Comparison of ENCODE assay signal across 23 cellular contexts in the genomic region with DNA sequence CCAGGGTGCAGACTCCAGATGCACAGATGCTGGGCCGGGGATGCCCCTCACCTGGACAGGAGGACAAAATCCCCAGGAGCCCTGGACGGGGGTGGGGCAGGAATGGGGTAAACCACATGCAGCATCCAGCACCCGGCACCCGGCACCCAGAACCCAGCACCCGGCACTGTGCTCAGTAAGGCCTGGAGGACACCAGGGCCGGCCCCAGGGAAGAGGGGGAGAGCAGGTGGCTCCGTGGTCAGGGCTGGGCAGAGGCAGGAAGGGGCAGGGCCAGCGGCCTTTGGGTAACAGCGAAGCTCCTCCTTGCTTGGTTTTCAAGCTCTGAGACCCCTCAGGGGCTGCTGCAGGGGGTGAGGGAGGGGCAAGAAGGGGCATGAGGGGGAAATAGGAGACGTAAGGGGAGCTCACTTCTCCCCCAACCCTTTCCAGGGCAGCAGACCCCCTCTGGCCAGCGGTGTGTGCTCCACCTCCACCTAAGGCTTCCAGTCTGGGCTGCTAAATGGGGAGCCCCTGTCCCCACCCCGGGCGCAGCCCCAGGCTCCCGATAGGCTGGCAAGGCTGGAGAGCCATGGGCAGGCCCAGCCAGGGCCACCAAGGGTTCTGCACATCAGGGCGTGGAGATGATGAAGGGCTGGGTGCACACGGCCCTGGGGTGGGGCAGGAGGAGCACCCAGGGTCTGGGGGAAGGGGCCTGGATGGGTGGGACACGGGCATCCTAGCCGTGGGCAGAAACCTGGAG. TPM values are rescaled to one million over a fixed set of nuclear protein-coding genes. Genes with fewer than 3 reads are reported as not detected.
DNase-seq lines count a peak whose midpoint lies in the region; ATAC-seq, FAIRE-seq and TF ChIP-seq lines count a peak whose summit lies in the region.
"Had no signal": no experiment of that assay in that cellular context is flagged by ENCODE, and none has a peak within 500 bp of the region (broad histone marks: within the 10 kb centered on the region; RNA-seq: fewer than 3 reads in every experiment).

No MANE protein-coding gene starts in this region.

- no peak for TF ChIP-seq CTCF in HCT116 (IDR thresholded peaks at IDR 0.05 in 2 of 3, conservative IDR thresholded peaks at IDR 0.05 in 1 of 3; ENCODE audit: borderline replicate concordance in 1 of 3, insufficient read depth in 1 of 3, low read depth in 2 of 3, low read length in 2 of 3)
- no peak for TF ChIP-seq CTCF in chondrocyte (IDR thresholded peaks at IDR 0.05)

- H3K4ac ChIP-seq in neuronal stem cell (ENCODE audit: low read length) = peak overlapping the region; percentile 37

- no peaks in the 10 kb centered on the region for H3K36me3 ChIP-seq in HCT116 (ENCODE audit: control insufficient read depth in 1 of 2, insufficient read depth in 2 of 2, low read length in 2 of 2)
- no peaks in the 10 kb centered on the region for H3K36me3 ChIP-seq in neuronal stem cell (replicated peaks in 1 of 2; ENCODE audit: control insufficient read depth in 2 of 2, insufficient read depth in 2 of 2, low read length in 2 of 2)
- no peaks in the 10 kb centered on the region for H3K36me3 ChIP-seq in GM23248 (ENCODE audit: low read depth)
- H3K36me3 ChIP-seq: gastrocnemius medialis had no signal

- no peaks in the 10 kb centered on the region for H3K79me1 ChIP-seq in neuronal stem cell (ENCODE audit: low read depth, low read length)

- H3K4me1 ChIP-seq in HCT116 (ENCODE audit: control insufficient read depth in 1 of 2, insufficient read depth in 2 of 2, low read length in 2 of 2) (no peaks in the 10 kb centered on the region), neuronal stem cell (ENCODE audit: control insufficient read depth in 2 of 2, insufficient read depth in 1 of 2, low read depth in 1 of 2, low read length in 2 of 2) (peaks cover 16 to 21% of the 10 kb centered on the region in 2 donors), GM23248 (ENCODE audit: insufficient read depth) (no peaks in the 10 kb centered on the region)
- H3K4me1 ChIP-seq: gastrocnemius medialis had no signal

- H2BK15ac ChIP-seq in neuronal stem cell (ENCODE audit: low read length) = peak overlapping the region; percentile 98

- no peaks in the 10 kb centered on the region for H4K20me1 ChIP-seq in HCT116 (ENCODE audit: insufficient read depth)
- H4K20me1 ChIP-seq in GM23248 (ENCODE audit: insufficient read depth) = no peaks in the 10 kb centered on the region

- FAIRE-seq in GM12891 (lab: Jason Lieb, UNC) = no peak

- peak overlapping the region; percentile 81 for H2BK120ac ChIP-seq in neuronal stem cell (ENCODE audit: low read depth, low read length)

- H3K4me1 Mint-ChIP-seq in chondrocyte (ENCODE audit: low read depth) = no peaks in the 10 kb centered on the region
- H3K4me1 Mint-ChIP-seq: naive B cell; stimulated activated naive CD8-positive, alpha-beta T cell treated with anti-CD3 and anti-CD28 coated beads, Interleukin-15, amount 100 ng/mL, for 72 hours had no signal

- no peaks in the 10 kb centered on the region for H3K36me3 Mint-ChIP-seq in chondrocyte (ENCODE audit: low read depth)
- H3K36me3 Mint-ChIP-seq: CD8-positive, alpha-beta T cell; naive B cell had no signal

- peak overlapping the region; percentile 75 for H2BK5ac ChIP-seq in neuronal stem cell (ENCODE audit: low read length)

- no peaks in the 10 kb centered on the region for H3K79me2 ChIP-seq in HCT116 (ENCODE audit: insufficient read depth, low read length)
- H3K79me2 ChIP-seq in GM23248 (ENCODE audit: insufficient read depth) = no peaks in the 10 kb centered on the region

- intact Hi-C loops in HCT116 (cut with micrococcal nuclease) = no loop called here

- H3K9ac ChIP-seq in HCT116 (ENCODE audit: low read length) = no peak overlapping the region
- H3K9ac ChIP-seq in neuronal stem cell (ENCODE audit: low read depth, low read length, poor library complexity) = no peak overlapping the region
- H3K9ac ChIP-seq in GM23248 = no peak overlapping the region
- H3K9ac ChIP-seq: SK-N-SH had no signal

- no peaks in the 10 kb centered on the region for H3K9me3 Mint-ChIP-seq in chondrocyte (ENCODE audit: low read depth)
- H3K9me3 Mint-ChIP-seq: CD8-positive, alpha-beta T cell; naive B cell; stimulated activated naive CD8-positive, alpha-beta T cell treated with anti-CD3 and anti-CD28 coated beads, Interleukin-15, amount 100 ng/mL, for 72 hours had no signal

- no peaks in the 10 kb centered on the region for H3K9me2 ChIP-seq in HCT116 (ENCODE audit: insufficient read depth)
- no peaks in the 10 kb centered on the region for H3K9me2 ChIP-seq in GM23248 (ENCODE audit: insufficient read depth)
- H3K9me2 ChIP-seq: SK-N-SH had no signal

- H3K23ac ChIP-seq in neuronal stem cell (ENCODE audit: low read depth, low read length, poor library complexity) = peak overlapping the region; percentile 20

- no peak overlapping the region for H4K8ac ChIP-seq in neuronal stem cell (ENCODE audit: low read depth, low read length)

- H3K4me2 ChIP-seq in HCT116 (ENCODE audit: low read length) (no peak overlapping the region), neuronal stem cell (ENCODE audit: insufficient read depth, low read length, poor library complexity, severe bottlenecking) (no peak overlapping the region), GM23248 (ENCODE audit: unreplicated experiment) (no peak overlapping the region)
- H3K4me2 ChIP-seq: SK-N-SH had no signal

- peak overlapping the region; percentile 56 for H3K14ac ChIP-seq in neuronal stem cell (ENCODE audit: low read length)

- H3K18ac ChIP-seq in neuronal stem cell (ENCODE audit: low read length) = peak overlapping the region; percentile 80

- BruUV-seq in HCT116 (replicated peaks; lab: Mats Ljungman, UMichigan) = no TSS peak

- DNase-seq in HCT116 (ENCODE audit: low read depth, low spot score) (no peak), chondrocyte (ENCODE audit: low spot score) (peak; percentile 77), neuronal stem cell (ENCODE audit: low spot score) (no peak), GM12891 (ENCODE audit: insufficient read length, low spot score) (no peak), GM23248 (no peak)
- no peak for DNase-seq in activated CD4-positive, alpha-beta T cell treated with anti-CD3 and anti-CD28 coated beads for 1 hour
- DNase-seq: activated CD4-positive, CD25-positive, alpha-beta regulatory T cell treated with anti-CD3 and anti-CD28 coated beads, Interleukin-2, amount 50 U/mL, for 72 hours; activated effector memory CD4-positive, alpha-beta T cell treated with anti-CD3 and anti-CD28 coated beads, Interleukin-2, amount 50 U/mL, for 16 hours; CD8-positive, alpha-beta T cell; DMS79; naive B cell; NCI-H1417 treated with DMSO at 0.1 percent for 48 hours; NCI-H774; SK-N-SH; stimulated activated naive CD8-positive, alpha-beta T cell treated with anti-CD3 and anti-CD28 coated beads, Interleukin-15, amount 100 ng/mL, for 72 hours; T1000 had no signal

- in situ Hi-C loops in GM23248 (cut with MboI) = no loop called here

- 0 out of 2 replicates have a peak, but pooled peaks have one; percentile 6 for ATAC-seq in HCT116
- no peak for ATAC-seq in HG03521 (IDR thresholded peaks at IDR 0.05; ENCODE audit: unreplicated experiment)
- ATAC-seq: CD8-positive, alpha-beta T cell; gastrocnemius medialis; stimulated activated naive CD8-positive, alpha-beta T cell treated with anti-CD3 and anti-CD28 coated beads, Interleukin-15, amount 100 ng/mL, for 72 hours had no signal

- TF ChIP-seq POLR2A in HCT116 (IDR thresholded peaks at IDR 0.05; ENCODE audit: borderline replicate concordance, extremely low read depth, insufficient read depth, insufficient read length) (no peak), GM12891 (IDR thresholded peaks at IDR 0.05; ENCODE audit: low read depth, low read length) (no peak)

- H3K27ac ChIP-seq in HCT116 (ENCODE audit: low read depth, low read length) (no peak overlapping the region), layer of hippocampus (ENCODE audit: low read depth, low read length) (peak overlapping the region; percentile 76), neuronal stem cell (replicated peaks; ENCODE audit: low read length) (peak overlapping the region; percentile 46), GM23248 (no peak overlapping the region)
- H3K27ac ChIP-seq: epithelial cell of prostate, gastrocnemius medialis had no signal

- no CpG with 5 or more reads among the region's 18 CpGs for WGBS in neuronal stem cell (ENCODE audit: extremely low coverage in 2 of 2, insufficient read length in 2 of 2, insufficient replicate concordance in 1 of 2), 2 donors
- 43 to 54% methylated on average over 12 to 18 of the region's 18 CpGs for WGBS in GM23248 (ENCODE audit: low coverage in 1 of 2, low lambda C conversion rate in 2 of 2, missing lambda C conversion rate in 2 of 2), 2 experiments

- no peak overlapping the region for H3K27ac Mint-ChIP-seq in chondrocyte (ENCODE audit: unreplicated experiment)
- H3K27ac Mint-ChIP-seq: CD8-positive, alpha-beta T cell; naive B cell; stimulated activated naive CD8-positive, alpha-beta T cell treated with anti-CD3 and anti-CD28 coated beads, Interleukin-15, amount 100 ng/mL, for 72 hours had no signal

- no peak overlapping the region for H3K4me3 Mint-ChIP-seq in chondrocyte (ENCODE audit: unreplicated experiment)
- H3K4me3 Mint-ChIP-seq: CD8-positive, alpha-beta T cell; naive B cell; stimulated activated naive CD8-positive, alpha-beta T cell treated with anti-CD3 and anti-CD28 coated beads, Interleukin-15, amount 100 ng/mL, for 72 hours had no signal

- CTCF ChIA-PET in HCT116 (lab: Charles Lee) = interaction anchor here (1.2 kb wide), 1 partner anchor 9 kb away, joined by 3 read pairs; no protein-coding TSS in a partner anchor

- POLR2A ChIA-PET in HCT116 (lab: Charles Lee) = no interaction called here

- H3K9me3 ChIP-seq in HCT116 (ENCODE audit: control insufficient read depth in 1 of 2, insufficient read depth in 1 of 2, low read depth in 1 of 2, low read length in 2 of 2) (no peaks in the 10 kb centered on the region), neuronal stem cell (replicated peaks in 1 of 2; ENCODE audit: control insufficient read depth in 2 of 2, insufficient read depth in 1 of 2, low read depth in 1 of 2, low read length in 2 of 2) (peaks cover 0 to 2% of the 10 kb centered on the region in 2 donors), GM23248 (ENCODE audit: low read depth) (no peaks in the 10 kb centered on the region)
- H3K9me3 ChIP-seq: gastrocnemius medialis, SK-N-SH had no signal

- RAD21 ChIA-PET in HCT116 (lab: Charles Lee; ENCODE audit: low non-redundant PET in 1 of 2, low total read pairs in 2 of 2, uncharacterized antibody in 2 of 2, unreplicated experiment in 2 of 2) = no interaction called here

- peak overlapping the region; percentile 97 for H2AK5ac ChIP-seq in neuronal stem cell (ENCODE audit: low read depth, low read length)

- no peak for TF ChIP-seq RAD21 in HCT116 (IDR thresholded peaks at IDR 0.05; ENCODE audit: low read depth)

- H2AFZ ChIP-seq in HCT116 (ENCODE audit: low read depth, low read length, poor library complexity, severe bottlenecking) = no peak overlapping the region
- peak overlapping the region; percentile 20 for H2AFZ ChIP-seq in neuronal stem cell (ENCODE audit: low read length)
- H2AFZ ChIP-seq in GM23248 = no peak overlapping the region

- H3K4me3 ChIP-seq in HCT116 (replicated peaks in 1 of 2; ENCODE audit: low read depth in 1 of 2, low read length in 2 of 2) (no peak overlapping the region), neuronal stem cell (ENCODE audit: low read length in 2 of 2) (no peak overlapping the region), GM23248 (no peak overlapping the region)
- H3K4me3 ChIP-seq: gastrocnemius medialis had no signal

- peaks cover 23% of the 10 kb centered on the region for H3K27me3 Mint-ChIP-seq in chondrocyte (ENCODE audit: low read depth)

- no peak overlapping the region for H4K91ac ChIP-seq in neuronal stem cell (ENCODE audit: low read depth, low read length, poor library complexity)

- peak overlapping the region; percentile 73 for H2BK12ac ChIP-seq in neuronal stem cell (ENCODE audit: low read length)

- H3F3A ChIP-seq in GM23248 (ENCODE audit: insufficient read depth) = no peaks in the 10 kb centered on the region

- H3K27me3 ChIP-seq in HCT116 (ENCODE audit: insufficient read depth, low read length) (no peaks in the 10 kb centered on the region), layer of hippocampus (ENCODE audit: control insufficient read depth, insufficient read depth, low read length) (peaks cover 2% of the 10 kb centered on the region), neuronal stem cell (ENCODE audit: control insufficient read depth in 3 of 3, insufficient read depth in 3 of 3, low read depth in 1 of 3, low read length in 3 of 3) (peaks cover 0 to 5% (median 0%) of the 10 kb centered on the region in 3 experiments), GM23248 (replicated peaks; ENCODE audit: insufficient read depth) (peaks cover 13% of the 10 kb centered on the region)

RNA-seq across cellular contexts. Expression of gene SLC6A19, which starts 17.8 kb away (rescaled TPM):
- not detected for total RNA-seq in HCT116 (2021; ENCODE audit: unreplicated experiment)
- not detected in 2 replicates for polyA plus RNA-seq in HCT116 (2012)
- not detected in 3 replicates for total RNA-seq in chondrocyte
- polyA plus RNA-seq in neuronal stem cell (2013, experiment 1 of 2) = not detected
- not detected for polyA plus RNA-seq in neuronal stem cell (2013, experiment 2 of 2)
- polyA plus RNA-seq in GM12891 (2012; ENCODE audit: low read depth, missing spikeins) = not detected
- not detected in 2 replicates for total RNA-seq in GM23248 (2014; rRNA removed; shearing (Covaris generic))
- not detected in 2 replicates for polyA plus RNA-seq in GM23248 (2016; fragmentation: Nextera tagmentation; extraction: Ambion mirVana)
- total RNA-seq: CD8-positive, alpha-beta T cell; lower leg skin; ureter had no signal
- polyA plus RNA-seq: AG04450, SK-N-SH had no signal

RNA-seq across cellular contexts. Expression of gene SLC6A18, which starts 41.6 kb away (rescaled TPM):
- total RNA-seq in HCT116 (2021; ENCODE audit: unreplicated experiment) = not detected
- polyA plus RNA-seq in HCT116 (2012) = not detected in 2 replicates
- total RNA-seq in chondrocyte = not detected in 3 replicates
- not detected for polyA plus RNA-seq in neuronal stem cell (2013, experiment 1 of 2)
- polyA plus RNA-seq in neuronal stem cell (2013, experiment 2 of 2) = not detected
- not detected for polyA plus RNA-seq in GM12891 (2012; ENCODE audit: low read depth, missing spikeins)
- not detected in 2 replicates for total RNA-seq in GM23248 (2014; rRNA removed; shearing (Covaris generic))
- not detected in 2 replicates for polyA plus RNA-seq in GM23248 (2016; fragmentation: Nextera tagmentation; extraction: Ambion mirVana)
- total RNA-seq: CD8-positive, alpha-beta T cell; gastrocnemius medialis; lower leg skin; ureter had no signal
- polyA plus RNA-seq: AG04450, SK-N-SH had no signal

Comparison
In these comparisons a context has a peak if more than half of its experiments do, and no peak if none do; other contexts are left out.
1. H3K27ac ChIP-seq: peak in layer of hippocampus (single experiment) and neuronal stem cell (single experiment); none in HCT116 (single experiment) and GM23248 (single experiment).